In genomic region chr11:44859528-44859925, GRCh38 we compare ENCODE assay signal across 18 cellular contexts.
DNase-seq lines count a peak whose midpoint lies in the region; ATAC-seq, FAIRE-seq and TF ChIP-seq lines count a peak whose summit lies in the region.
"Had no signal": no experiment of that assay in that cellular context is flagged by ENCODE, and none has a peak within 500 bp of the region (broad histone marks: within the 10 kb centered on the region; RNA-seq: fewer than 3 reads in every experiment).

No MANE protein-coding gene starts in this region.

- H3K4ac ChIP-seq in H9 (ENCODE audit: low read depth, low read length), result no peak overlapping the region

- no peak overlapping the region for H2BK15ac ChIP-seq in H9 (ENCODE audit: low read depth, low read length)

- H3K36me3 ChIP-seq in kidney (ENCODE audit: control insufficient read depth in 1 of 2, insufficient read depth in 2 of 2, low read length in 2 of 2) (no peaks in the 10 kb centered on the region), rectal smooth muscle tissue (ENCODE audit: control insufficient read depth, insufficient read depth, low read length) (no peaks in the 10 kb centered on the region)
- H3K36me3 ChIP-seq: SJSA1 had no signal

- no peak overlapping the region for H2BK20ac ChIP-seq in H9 (ENCODE audit: low read depth, low read length, poor library complexity, severe bottlenecking)

- no peak overlapping the region for H3K56ac ChIP-seq in H9 (ENCODE audit: insufficient read length, low read depth, low read length)

- no peak overlapping the region for H3K4me2 ChIP-seq in H9 (ENCODE audit: insufficient read depth, insufficient read length, low read length)
- H3K4me2 ChIP-seq: A549 had no signal

- no peak overlapping the region for H3K4me3 ChIP-seq in kidney (ENCODE audit: low read length in 2 of 2)
- no peak overlapping the region for H3K4me3 ChIP-seq in rectal smooth muscle tissue (ENCODE audit: low read length)
- H3K4me3 ChIP-seq: A549, K562, SJSA1 had no signal

- no peak overlapping the region for H2BK120ac ChIP-seq in H9 (ENCODE audit: low read depth, low read length, poor library complexity, severe bottlenecking)

- no peaks in the 10 kb centered on the region for H3K79me1 ChIP-seq in H9 (ENCODE audit: insufficient read depth, low read depth, low read length, poor library complexity, severe bottlenecking)

- H3K4me3 Mint-ChIP-seq in H9, result no peak overlapping the region
- no peak overlapping the region for H3K4me3 Mint-ChIP-seq in T-helper 17 cell
- H3K4me3 Mint-ChIP-seq: CD4-positive, alpha-beta T cell had no signal

- no peaks in the 10 kb centered on the region for H3K79me2 ChIP-seq in H9 (ENCODE audit: insufficient read depth, low read length)

- H3K9me3 Mint-ChIP-seq in H9, result no peaks in the 10 kb centered on the region
- H3K9me3 Mint-ChIP-seq: CD4-positive, alpha-beta T cell had no signal

- no peak overlapping the region for H2AFZ ChIP-seq in H9 (ENCODE audit: low read length)

- H4K91ac ChIP-seq in H9 (ENCODE audit: insufficient read length, low read depth, low read length), result no peak overlapping the region

- peak overlapping the region; percentile 43 for H3K18ac ChIP-seq in H9 (ENCODE audit: insufficient read length, low read depth, low read length)

- H3K27ac ChIP-seq in H9 (ENCODE audit: insufficient read length, low read depth, low read length), result no peak overlapping the region
- H3K27ac ChIP-seq in kidney (ENCODE audit: low read depth in 2 of 2, low read length in 2 of 2), result no peak overlapping the region
- H3K27ac ChIP-seq in rectal smooth muscle tissue (ENCODE audit: low read depth, low read length), result peak overlapping the region; percentile 18
- H3K27ac ChIP-seq: SJSA1 had no signal

- H3T11ph ChIP-seq in H9 (ENCODE audit: low read length), result no peak overlapping the region

- no peak for TF ChIP-seq CTCF in H9 (conservative IDR thresholded peaks at IDR 0.05)
- TF ChIP-seq CTCF in kidney (IDR thresholded peaks at IDR 0.05; ENCODE audit: borderline replicate concordance, extremely low read depth, insufficient read depth), result no peak

- no peak overlapping the region for H2AK5ac ChIP-seq in H9 (ENCODE audit: insufficient read length, low read length)

- intact Hi-C loops in kidney (cut with DNase I), result no loop called here

- no peak for ATAC-seq in T-helper 17 cell
- ATAC-seq: A549, HCT116, K562 had no signal

- WGBS in H9 (ENCODE audit: extremely low coverage, insufficient read length, low lambda C conversion rate), result no CpG with 5 or more reads among the region's 5 CpGs

- H4K20me1 ChIP-seq in H9 (ENCODE audit: control insufficient read depth, insufficient read depth, insufficient read length), result no peaks in the 10 kb centered on the region

- H3K9me3 ChIP-seq in H9 (ENCODE audit: control insufficient read depth, low read depth, low read length), result no peaks in the 10 kb centered on the region
- H3K9me3 ChIP-seq in T-helper 17 cell (ENCODE audit: control insufficient read depth, low read length, poor library complexity, severe bottlenecking), result no peaks in the 10 kb centered on the region
- H3K9me3 ChIP-seq in kidney (ENCODE audit: control insufficient read depth in 1 of 2, low read length in 2 of 2), result no peaks in the 10 kb centered on the region
- H3K9me3 ChIP-seq: A549, Caco-2, SJSA1 had no signal

- DNase-seq in H9 (no peak), T-helper 17 cell (no peak), kidney (peak; percentile 45), NCI-H1417 treated with DMSO at 0.1 percent for 48 hours (lab: John Stamatoyannopoulos, UW) (no peak)
- no peak for DNase-seq in stimulated activated CD4-positive, alpha-beta T cell treated with anti-CD3 and anti-CD28 coated beads, Interleukin-1b, Interleukin-23, amount 100 ng/mL, for 48 hours
- DNase-seq in stimulated activated CD4-positive, alpha-beta T cell treated with anti-CD3 and anti-CD28 coated beads, Interleukin-15, amount 100 ng/mL, for 24 hours, result no peak
- DNase-seq: Caco-2; CD4-positive, alpha-beta T cell; MV-4-11; NCI-H187 treated with DMSO at 0.1 percent for 48 hours; NCI-H345; NCI-H524 treated with DMSO at 0.1 percent for 48 hours had no signal

- H3K14ac ChIP-seq in H9 (ENCODE audit: insufficient read depth, low read length), result peak overlapping the region; percentile 36; the same call in 1 of the 2 replicates

- H3K36me3 Mint-ChIP-seq in H9 (ENCODE audit: insufficient read depth in 1 of 3, low read depth in 3 of 3) (no peaks in the 10 kb centered on the region; a peak in 1 of 7 replicates), T-helper 17 cell (ENCODE audit: low read depth) (peaks cover 7% of the 10 kb centered on the region)

- H2BK12ac ChIP-seq in H9 (ENCODE audit: insufficient read length, low read depth, low read length), result no peak overlapping the region

- H3K4me1 ChIP-seq in H9 (ENCODE audit: insufficient read depth, low read length) (peaks cover 12% of the 10 kb centered on the region), kidney (ENCODE audit: control insufficient read depth in 1 of 2, insufficient read depth in 1 of 2, low read depth in 1 of 2, low read length in 2 of 2) (peaks cover 0 to 7% of the 10 kb centered on the region in 2 donors), rectal smooth muscle tissue (ENCODE audit: control insufficient read depth, insufficient read depth, low read length) (peaks cover 20% of the 10 kb centered on the region)

- H3K27me3 ChIP-seq in H9 (ENCODE audit: insufficient read depth, low read length) (no peaks in the 10 kb centered on the region), rectal smooth muscle tissue (ENCODE audit: control insufficient read depth, insufficient read depth, low read length) (no peaks in the 10 kb centered on the region)
- H3K27me3 ChIP-seq: SJSA1 had no signal

- H3K23me2 ChIP-seq in H9 (ENCODE audit: insufficient read length, low read depth, low read length, poor library complexity, severe bottlenecking), result no peaks in the 10 kb centered on the region

- peaks cover 6% of the 10 kb centered on the region; the same call in 1 of the 2 replicates for H3K27me3 Mint-ChIP-seq in H9 (ENCODE audit: low read depth)
- no peaks in the 10 kb centered on the region for H3K27me3 Mint-ChIP-seq in T-helper 17 cell
- H3K27me3 Mint-ChIP-seq: CD4-positive, alpha-beta T cell had no signal

- no peak for FAIRE-seq in kidney (lab: Jason Lieb, UNC)
- FAIRE-seq: A549, G401.6, K562 had no signal

- H4K5ac ChIP-seq in H9 (ENCODE audit: insufficient read length, low read depth, low read length), result no peak overlapping the region

- H3K27ac Mint-ChIP-seq in H9 (no peak overlapping the region), T-helper 17 cell (peak overlapping the region; percentile 82)
- H3K27ac Mint-ChIP-seq: CD4-positive, alpha-beta T cell had no signal

- peaks cover 61 to 71% of the 10 kb centered on the region in 2 experiments for H3K4me1 Mint-ChIP-seq in H9
- peaks cover 56% of the 10 kb centered on the region for H3K4me1 Mint-ChIP-seq in T-helper 17 cell

- no peak overlapping the region for H2BK5ac ChIP-seq in H9 (ENCODE audit: insufficient read length, low read length)

- no peak overlapping the region for H4K8ac ChIP-seq in H9 (replicated peaks; ENCODE audit: insufficient read length, low read depth, low read length)

- no peak overlapping the region for H3K9ac ChIP-seq in H9 (ENCODE audit: extremely low read depth, insufficient read length, low read length)
- no peak overlapping the region for H3K9ac ChIP-seq in kidney (ENCODE audit: low read length in 2 of 2)
- no peak overlapping the region for H3K9ac ChIP-seq in rectal smooth muscle tissue (ENCODE audit: low read length)

- no peak overlapping the region for H3K23ac ChIP-seq in H9 (ENCODE audit: insufficient read length, low read depth, low read length)
